In genomic region chr7:42931447-42931833, GRCh38 we compare ENCODE assay signal across 8 cellular contexts. TPM values are rescaled to one million over a fixed set of nuclear protein-coding genes. Genes with fewer than 3 reads are reported as not detected.
DNase-seq lines count a peak whose midpoint lies in the region; ATAC-seq and TF ChIP-seq lines count a peak whose summit lies in the region.

No MANE protein-coding gene starts in this region.

- H3K9ac ChIP-seq in skeletal muscle tissue (ENCODE audit: low read depth in 1 of 3, low read length in 3 of 3): peak overlapping the region; percentile 95 to 99 (median 96)

- no peak for ATAC-seq in GM23338
- no peak for ATAC-seq in GM18907 (IDR thresholded peaks at IDR 0.05; ENCODE audit: unreplicated experiment)

- peak overlapping the region; percentile 45; the same call in 1 of the 2 replicates for H2AFZ ChIP-seq in GM23338

- H3K4me1 ChIP-seq in GM23338 (ENCODE audit: insufficient read depth) (peaks cover 12% of the 10 kb centered on the region), skeletal muscle tissue (ENCODE audit: control insufficient read depth in 3 of 3, insufficient read depth in 3 of 3, low read length in 3 of 3) (peaks cover 24 to 46% (median 42%) of the 10 kb centered on the region in 3 donors)

- H3K9me2 ChIP-seq in GM23338 (ENCODE audit: insufficient read depth): no peaks in the 10 kb centered on the region

- peaks cover 40% of the 10 kb centered on the region for H3K36me3 Mint-ChIP-seq in GM23338 (ENCODE audit: low read depth)
- peaks cover 28% of the 10 kb centered on the region for H3K36me3 Mint-ChIP-seq in T-helper 1 cell treated with Interleukin-12 subunit alpha and Interleukin-12 subunit beta and Interleukin-4 antibody, amounts not matched to agents 30 μg/mL and 1 μg/mL, for 36 hours (ENCODE audit: low read depth)

- H3K9me3 Mint-ChIP-seq in GM23338: no peaks in the 10 kb centered on the region
- H3K9me3 Mint-ChIP-seq in T-helper 1 cell treated with Interleukin-12 subunit alpha and Interleukin-12 subunit beta and Interleukin-4 antibody, amounts not matched to agents 30 μg/mL and 1 μg/mL, for 36 hours: no peaks in the 10 kb centered on the region

- peaks cover 27% of the 10 kb centered on the region for H3K36me3 ChIP-seq in GM23338 (ENCODE audit: insufficient read depth)
- H3K36me3 ChIP-seq in skeletal muscle tissue (ENCODE audit: control insufficient read depth in 3 of 3, insufficient read depth in 3 of 3, low read length in 3 of 3): peaks cover 5 to 20% (median 17%) of the 10 kb centered on the region in 3 donors

- no peaks in the 10 kb centered on the region for H3K9me3 ChIP-seq in skeletal muscle tissue (ENCODE audit: control insufficient read depth in 3 of 3, low read length in 3 of 3)

- H3K4me2 ChIP-seq in GM23338: peak overlapping the region; percentile 94

- H3K27ac Mint-ChIP-seq in GM23338: peak overlapping the region; percentile 100
- peak overlapping the region; percentile 95 for H3K27ac Mint-ChIP-seq in T-helper 1 cell treated with Interleukin-12 subunit alpha and Interleukin-12 subunit beta and Interleukin-4 antibody, amounts not matched to agents 30 μg/mL and 1 μg/mL, for 36 hours

- DNase-seq in GM23338 (ENCODE audit: low spot score) (no peak), fibroblast of pulmonary artery (ENCODE audit: low read depth) (no peak), GM10266 (ENCODE audit: extremely low spot score) (no peak), NCI-H2196 (lab: John Stamatoyannopoulos, UW; ENCODE audit: unreplicated experiment) (no peak), AML-193 (lab: John Stamatoyannopoulos, UW) (no peak)

- H3K4me3 ChIP-seq in GM23338: peak overlapping the region; percentile 89
- peak overlapping the region; percentile 96 for H3K4me3 ChIP-seq in fibroblast of pulmonary artery (replicated peaks; ENCODE audit: low read depth, low read length)
- H3K4me3 ChIP-seq in skeletal muscle tissue (ENCODE audit: low read length in 3 of 3): peak overlapping the region; percentile 93 to 99 (median 95)

- no peaks in the 10 kb centered on the region for H3F3A ChIP-seq in GM23338 (replicated peaks; ENCODE audit: low read depth)

- H3K79me2 ChIP-seq in GM23338 (replicated peaks; ENCODE audit: insufficient read depth): peaks cover 95% of the 10 kb centered on the region

- H3K27me3 Mint-ChIP-seq in GM23338 (ENCODE audit: insufficient read depth, low read depth, poor library complexity): peaks cover 13% of the 10 kb centered on the region
- H3K27me3 Mint-ChIP-seq in T-helper 1 cell treated with Interleukin-12 subunit alpha and Interleukin-12 subunit beta and Interleukin-4 antibody, amounts not matched to agents 30 μg/mL and 1 μg/mL, for 36 hours (ENCODE audit: low read depth): no peaks in the 10 kb centered on the region

- peaks cover 68% of the 10 kb centered on the region for H4K20me1 ChIP-seq in GM23338 (replicated peaks; ENCODE audit: insufficient read depth)

- H3K27ac ChIP-seq in GM23338 (ENCODE audit: low read depth): no peak overlapping the region
- H3K27ac ChIP-seq in skeletal muscle tissue (ENCODE audit: low read depth, low read length): peak overlapping the region; percentile 84

- TF ChIP-seq CTCF in GM23338 (conservative IDR thresholded peaks at IDR 0.05; ENCODE audit: low read depth in 2 of 2): no peak
- no peak for TF ChIP-seq CTCF in fibroblast of pulmonary artery (IDR thresholded peaks at IDR 0.05; ENCODE audit: low read length, missing control alignments)
- TF ChIP-seq CTCF in GM10266 (IDR thresholded peaks at IDR 0.05; ENCODE audit: control insufficient read depth, insufficient read depth, low read depth, missing control alignments): no peak

- H3K4me1 Mint-ChIP-seq in GM23338: peaks cover 14% of the 10 kb centered on the region; the same call in 2 of the 3 replicates
- H3K4me1 Mint-ChIP-seq in T-helper 1 cell treated with Interleukin-12 subunit alpha and Interleukin-12 subunit beta and Interleukin-4 antibody, amounts not matched to agents 30 μg/mL and 1 μg/mL, for 36 hours (ENCODE audit: low read depth): peaks cover 44% of the 10 kb centered on the region

- H3K27me3 ChIP-seq in GM23338 (ENCODE audit: insufficient read depth): no peaks in the 10 kb centered on the region
- no peaks in the 10 kb centered on the region for H3K27me3 ChIP-seq in skeletal muscle tissue (ENCODE audit: control insufficient read depth in 3 of 3, insufficient read depth in 3 of 3, low read length in 3 of 3)

- H3K4me3 Mint-ChIP-seq in GM23338: peak overlapping the region; percentile 100
- H3K4me3 Mint-ChIP-seq in T-helper 1 cell treated with Interleukin-12 subunit alpha and Interleukin-12 subunit beta and Interleukin-4 antibody, amounts not matched to agents 30 μg/mL and 1 μg/mL, for 36 hours: peak overlapping the region; percentile 94

TF ChIP-seq in GM23338, 12 proteins besides CTCF, POLR2A, EP300 and RAD21 (continues in another document):
- TF ChIP-seq EZH2 (IDR thresholded peaks at IDR 0.05; ENCODE audit: low read depth, unreplicated experiment) (no peak), POLR2AphosphoS5 (IDR thresholded peaks at IDR 0.05; ENCODE audit: low read depth) (no peak), ZNF331 (CRISPR knock-in tag; IDR thresholded peaks at IDR 0.05; ENCODE audit: low read depth) (no peak), ZNF114 (CRISPR knock-in tag; IDR thresholded peaks at IDR 0.05) (no peak), CREB1 (CRISPR knock-in tag; IDR thresholded peaks at IDR 0.05; ENCODE audit: low read depth) (no peak), STAT1 (IDR thresholded peaks at IDR 0.05; ENCODE audit: unreplicated experiment) (no peak), ZNF462 (CRISPR knock-in tag; IDR thresholded peaks at IDR 0.05) (no peak), JUNB (IDR thresholded peaks at IDR 0.05; ENCODE audit: unreplicated experiment) (no peak)

RNA-seq across cellular contexts. Expression of gene PSMA2, which starts 0.5 kb away (rescaled TPM):
- total RNA-seq in GM23338 (2014; rRNA removed; shearing (Covaris generic)): 178 and 214 TPM in 2 replicates
- polyA plus RNA-seq in GM23338 (2016; fragmentation: Nextera tagmentation; extraction: Ambion mirVana): 609 and 678 TPM in 2 replicates
- total RNA-seq in skeletal muscle tissue: 54.3 TPM

RNA-seq across cellular contexts. Expression of gene MRPL32, which starts 0.7 kb away (rescaled TPM):
- total RNA-seq in GM23338 (2014; rRNA removed; shearing (Covaris generic)): 93.4 and 93.6 TPM in 2 replicates
- polyA plus RNA-seq in GM23338 (2016; fragmentation: Nextera tagmentation; extraction: Ambion mirVana): 303 and 310 TPM in 2 replicates
- 41.2 TPM for total RNA-seq in skeletal muscle tissue

RNA-seq across cellular contexts. Expression of gene C7orf25, which starts 19.6 kb away (rescaled TPM):
- 7.1 and 8.7 TPM in 2 replicates for total RNA-seq in GM23338 (2014; rRNA removed; shearing (Covaris generic))
- polyA plus RNA-seq in GM23338 (2016; fragmentation: Nextera tagmentation; extraction: Ambion mirVana): 1.2 and 1.7 TPM in 2 replicates
- total RNA-seq in skeletal muscle tissue: 2.1 TPM
